ENCODE assay signal across 24 cellular contexts in genomic region chr20:59413326-59413865, GRCh38.
"Had no signal": no experiment of that assay in that cellular context is flagged by ENCODE, and none has a peak within 500 bp of the region (broad histone marks: within the 10 kb centered on the region; RNA-seq: fewer than 3 reads in every experiment).

No MANE protein-coding gene starts in this region.

- H3K9me3 ChIP-seq: ascending aorta, left ventricle myocardium inferior, mucosa of descending colon, pancreas, psoas muscle, right atrium auricular region, suprapubic skin, tibial artery had no signal

- H3K36me3 ChIP-seq: ascending aorta, heart left ventricle, left ventricle myocardium inferior, pancreas, right atrium auricular region, suprapubic skin, tibial artery had no signal

- H3K27me3 ChIP-seq: ascending aorta, pancreas, right atrium auricular region had no signal

- H3K27ac Mint-ChIP-seq: activated naive CD4-positive, alpha-beta T cell treated with anti-CD3 and anti-CD28 coated beads, Interleukin-2, amount 10 ng/mL, durations not matched to agents 7 days and 5 days; activated naive CD8-positive, alpha-beta T cell treated with anti-CD3 and anti-CD28 coated beads, Interleukin-2, amount 10 ng/mL, durations not matched to agents 7 days and 5 days; natural killer cell treated with Interleukin-12 subunit alpha and Interleukin-12 subunit beta and Interleukin-15 and Interleukin-18, amount 100 ng/mL, for 72 hours had no signal

- H3K36me3 Mint-ChIP-seq: activated naive CD4-positive, alpha-beta T cell treated with anti-CD3 and anti-CD28 coated beads, Interleukin-2, amount 10 ng/mL, durations not matched to agents 7 days and 5 days; activated naive CD8-positive, alpha-beta T cell treated with anti-CD3 and anti-CD28 coated beads, Interleukin-2, amount 10 ng/mL, durations not matched to agents 7 days and 5 days; brain; natural killer cell treated with Interleukin-12 subunit alpha and Interleukin-12 subunit beta and Interleukin-15 and Interleukin-18, amount 100 ng/mL, for 72 hours had no signal

- H3K4me3 Mint-ChIP-seq: activated naive CD4-positive, alpha-beta T cell treated with anti-CD3 and anti-CD28 coated beads, Interleukin-2, amount 10 ng/mL, durations not matched to agents 7 days and 5 days; activated naive CD8-positive, alpha-beta T cell treated with anti-CD3 and anti-CD28 coated beads, Interleukin-2, amount 10 ng/mL, durations not matched to agents 7 days and 5 days; natural killer cell treated with Interleukin-12 subunit alpha and Interleukin-12 subunit beta and Interleukin-15 and Interleukin-18, amount 100 ng/mL, for 72 hours had no signal

- H3K4me1 Mint-ChIP-seq: activated naive CD4-positive, alpha-beta T cell treated with anti-CD3 and anti-CD28 coated beads, Interleukin-2, amount 10 ng/mL, durations not matched to agents 7 days and 5 days; activated naive CD8-positive, alpha-beta T cell treated with anti-CD3 and anti-CD28 coated beads, Interleukin-2, amount 10 ng/mL, durations not matched to agents 7 days and 5 days had no signal

- DNase-seq: activated CD4-positive, alpha-beta T cell treated with anti-CD3 and anti-CD28 coated beads for 4 hours; activated CD4-positive, alpha-beta T cell treated with anti-CD3 and anti-CD28 coated beads, Interleukin-2, amount 50 U/mL, for 4 hours; activated CD8-positive, alpha-beta memory T cell treated with anti-CD3 and anti-CD28 coated beads for 24 hours; activated gamma-delta T cell; activated naive CD4-positive, alpha-beta T cell treated with anti-CD3 and anti-CD28 coated beads, Interleukin-2, amount 10 ng/mL, durations not matched to agents 7 days and 5 days; activated naive CD8-positive, alpha-beta T cell treated with anti-CD3 and anti-CD28 coated beads, Interleukin-2, amount 10 ng/mL, durations not matched to agents 7 days and 5 days; caudate nucleus; foreskin fibroblast; heart left ventricle; left ventricle myocardium inferior; mucosa of descending colon; pancreas; psoas muscle; stimulated activated CD4-positive, alpha-beta T cell treated with anti-CD3 and anti-CD28 coated beads, Interleukin-15, amount 100 ng/mL, for 24 hours; stimulated activated CD4-positive, alpha-beta T cell treated with anti-CD3 and anti-CD28 coated beads, Interleukin-2, amount 100 ng/mL, for 24 hours; stimulated activated naive CD4-positive, alpha-beta T cell had no signal

- H3K4me1 ChIP-seq: ascending aorta, heart left ventricle, left ventricle myocardium inferior, pancreas, psoas muscle, right atrium auricular region, suprapubic skin, tibial artery had no signal

- H3K27ac ChIP-seq: ascending aorta, heart left ventricle, left ventricle myocardium inferior, pancreas, psoas muscle, right atrium auricular region, suprapubic skin, tibial artery had no signal

- H3K4me3 ChIP-seq: ascending aorta, heart left ventricle, left ventricle myocardium inferior, lung, mucosa of descending colon, pancreas, psoas muscle, right atrium auricular region, suprapubic skin, tibial artery had no signal

- ATAC-seq: esophagus mucosa; heart left ventricle; mucosa of descending colon; natural killer cell treated with Interleukin-12 subunit alpha and Interleukin-12 subunit beta and Interleukin-15 and Interleukin-18, amount 100 ng/mL, for 72 hours; psoas muscle had no signal

- H3K9me3 Mint-ChIP-seq: activated naive CD4-positive, alpha-beta T cell treated with anti-CD3 and anti-CD28 coated beads, Interleukin-2, amount 10 ng/mL, durations not matched to agents 7 days and 5 days; activated naive CD8-positive, alpha-beta T cell treated with anti-CD3 and anti-CD28 coated beads, Interleukin-2, amount 10 ng/mL, durations not matched to agents 7 days and 5 days; natural killer cell treated with Interleukin-12 subunit alpha and Interleukin-12 subunit beta and Interleukin-15 and Interleukin-18, amount 100 ng/mL, for 72 hours had no signal
